ENCODE assay signal across 20 cellular contexts in genomic region chr7:124720195-124720594, GRCh38. TPM values are rescaled to one million over a fixed set of nuclear protein-coding genes. Genes with fewer than 3 reads are reported as not detected.
DNase-seq lines count a peak whose midpoint lies in the region; ATAC-seq, FAIRE-seq and TF ChIP-seq lines count a peak whose summit lies in the region.
"Had no signal": no experiment of that assay in that cellular context is flagged by ENCODE, and none has a peak within 500 bp of the region (broad histone marks: within the 10 kb centered on the region; RNA-seq: fewer than 3 reads in every experiment).

No MANE protein-coding gene starts in this region.

- no peak overlapping the region for H2AFZ ChIP-seq in GM23248
- H2AFZ ChIP-seq: hepatocyte had no signal

- ATAC-seq in A549, result peak in 1 of 2 experiments; percentile 37; a peak in 3 of 6 replicates
- no peak for ATAC-seq in natural killer cell
- ATAC-seq: activated CD8-positive, alpha-beta T cell treated with anti-CD3 and anti-CD28 coated beads for 36 hours; left ventricle myocardium superior; stimulated activated naive B cell treated with anti-CD40 and anti-IgM and Interleukin-4, amounts not matched to agents 10 μg/mL and 1 μg/mL and 100 μg/mL, for 72 hours had no signal

- WGBS in A549 (ENCODE audit: missing lambda C conversion rate), result 9% methylated on average over 1 of the region's 1 CpG
- WGBS in GM23248 (ENCODE audit: low coverage in 1 of 2, low lambda C conversion rate in 2 of 2, missing lambda C conversion rate in 2 of 2), 2 experiments, result 0 to 3% methylated on average over 1 of the region's 1 CpG

- H3K36me3 Mint-ChIP-seq in natural killer cell, result no peaks in the 10 kb centered on the region
- H3K36me3 Mint-ChIP-seq in activated naive CD4-positive, alpha-beta T cell treated with anti-CD3 and anti-CD28 coated beads, Interleukin-2, amount 10 ng/mL, durations not matched to agents 7 days and 5 days, result no peaks in the 10 kb centered on the region
- H3K36me3 Mint-ChIP-seq: stimulated activated naive B cell treated with anti-CD40 and anti-IgM and Interleukin-4, amounts not matched to agents 10 μg/mL and 1 μg/mL and 100 μg/mL, for 72 hours had no signal

- TF ChIP-seq POLR2A in A549 (IDR thresholded peaks at IDR 0.05; ENCODE audit: low read length), result no peak

- TF ChIP-seq RAD21 in A549 (conservative IDR thresholded peaks at IDR 0.05 in 1 of 2, IDR thresholded peaks at IDR 0.05 in 1 of 2), result no peak

- H3K27ac ChIP-seq in A549, result no peak overlapping the region
- H3K27ac ChIP-seq in GM23248, result no peak overlapping the region
- H3K27ac ChIP-seq: adrenal gland, esophagus squamous epithelium, hepatocyte had no signal

- CTCF ChIA-PET in A549 (lab: Yijun Ruan, JAX), result no interaction called here
- CTCF ChIA-PET in activated naive CD4-positive, alpha-beta T cell treated with anti-CD3 and anti-CD28 coated beads, Interleukin-2, amount 10 ng/mL, durations not matched to agents 7 days and 5 days (lab: Charles Lee), result no interaction called here

- no peaks in the 10 kb centered on the region for H3F3A ChIP-seq in GM23248 (ENCODE audit: insufficient read depth)

- H3K4me3 ChIP-seq in A549 (no peak overlapping the region), GM23248 (no peak overlapping the region)
- H3K4me3 ChIP-seq: adrenal gland, esophagus squamous epithelium, hepatocyte had no signal

- no peak for TF ChIP-seq EP300 in A549 (IDR thresholded peaks at IDR 0.05)

- H3K9me3 Mint-ChIP-seq in natural killer cell, result peaks cover 3 to 7% of the 10 kb centered on the region in 2 donors
- peaks cover 2% of the 10 kb centered on the region for H3K9me3 Mint-ChIP-seq in activated naive CD4-positive, alpha-beta T cell treated with anti-CD3 and anti-CD28 coated beads, Interleukin-2, amount 10 ng/mL, durations not matched to agents 7 days and 5 days

- H3K79me2 ChIP-seq in GM23248 (ENCODE audit: insufficient read depth), result no peaks in the 10 kb centered on the region
- H3K79me2 ChIP-seq: hepatocyte had no signal

- peaks cover 24% of the 10 kb centered on the region for H3K4me1 ChIP-seq in A549
- H3K4me1 ChIP-seq in GM23248 (ENCODE audit: insufficient read depth), result no peaks in the 10 kb centered on the region
- H3K4me1 ChIP-seq: adrenal gland, esophagus squamous epithelium had no signal

- no peaks in the 10 kb centered on the region for H3K27me3 ChIP-seq in GM23248 (replicated peaks; ENCODE audit: insufficient read depth)
- H3K27me3 ChIP-seq: adrenal gland, esophagus squamous epithelium, hepatocyte had no signal

- FAIRE-seq in A549 (lab: Jason Lieb, UNC), result no peak

- H3K4me3 Mint-ChIP-seq in natural killer cell, result no peak overlapping the region
- H3K4me3 Mint-ChIP-seq in activated naive CD4-positive, alpha-beta T cell treated with anti-CD3 and anti-CD28 coated beads, Interleukin-2, amount 10 ng/mL, durations not matched to agents 7 days and 5 days, result no peak overlapping the region
- H3K4me3 Mint-ChIP-seq: activated CD8-positive, alpha-beta T cell treated with anti-CD3 and anti-CD28 coated beads for 36 hours; dendritic cell treated with granulocyte-macrophage colony-stimulating factor and Interleukin-4, amounts not matched to agents 40 ng/mL and 50 ng/mL, for 4 days; stimulated activated naive B cell treated with anti-CD40 and anti-IgM and Interleukin-4, amounts not matched to agents 10 μg/mL and 1 μg/mL and 100 μg/mL, for 72 hours had no signal

- H4K20me1 ChIP-seq in GM23248 (ENCODE audit: insufficient read depth), result no peaks in the 10 kb centered on the region

- H3K27ac Mint-ChIP-seq in natural killer cell, result no peak overlapping the region
- H3K27ac Mint-ChIP-seq in activated naive CD4-positive, alpha-beta T cell treated with anti-CD3 and anti-CD28 coated beads, Interleukin-2, amount 10 ng/mL, durations not matched to agents 7 days and 5 days, result no peak overlapping the region
- H3K27ac Mint-ChIP-seq: activated CD8-positive, alpha-beta T cell treated with anti-CD3 and anti-CD28 coated beads for 36 hours; dendritic cell treated with granulocyte-macrophage colony-stimulating factor and Interleukin-4, amounts not matched to agents 40 ng/mL and 50 ng/mL, for 4 days; stimulated activated naive B cell treated with anti-CD40 and anti-IgM and Interleukin-4, amounts not matched to agents 10 μg/mL and 1 μg/mL and 100 μg/mL, for 72 hours had no signal

- POLR2A ChIA-PET in A549 (lab: Yijun Ruan, JAX), result no interaction called here

- H3K36me3 ChIP-seq in GM23248 (ENCODE audit: low read depth), result no peaks in the 10 kb centered on the region
- H3K36me3 ChIP-seq: adrenal gland, esophagus squamous epithelium had no signal

- intact Hi-C loops in natural killer cell (cut with micrococcal nuclease), result no loop called here

- H3K4me1 Mint-ChIP-seq in natural killer cell, result no peaks in the 10 kb centered on the region
- no peaks in the 10 kb centered on the region for H3K4me1 Mint-ChIP-seq in activated naive CD4-positive, alpha-beta T cell treated with anti-CD3 and anti-CD28 coated beads, Interleukin-2, amount 10 ng/mL, durations not matched to agents 7 days and 5 days
- H3K4me1 Mint-ChIP-seq: stimulated activated naive B cell treated with anti-CD40 and anti-IgM and Interleukin-4, amounts not matched to agents 10 μg/mL and 1 μg/mL and 100 μg/mL, for 72 hours had no signal

- DNase-seq in A549 (ENCODE audit: low read depth in 1 of 2, low spot score in 1 of 2) (peak in 1 of 2 experiments; percentile 64), HPDE6-E6E7 (ENCODE audit: extremely low spot score) (peak; percentile 7), astrocyte of the hippocampus (ENCODE audit: low read depth, low spot score) (peak; percentile 11), iris pigment epithelial cell (ENCODE audit: low read depth) (peak; percentile 94), natural killer cell (no peak), GM23248 (no peak)
- no peak for DNase-seq in activated CD8-positive, alpha-beta memory T cell treated with anti-CD3 and anti-CD28 coated beads, Interleukin-2, amount 50 U/mL, for 4 hours
- no peak for DNase-seq in activated naive CD4-positive, alpha-beta T cell treated with anti-CD3 and anti-CD28 coated beads, Interleukin-2, amount 10 ng/mL, durations not matched to agents 7 days and 5 days
- DNase-seq: activated CD8-positive, alpha-beta T cell treated with anti-CD3 and anti-CD28 coated beads for 36 hours; adrenal gland; COR-L47; esophagus squamous epithelium; KBM-7; left ventricle myocardium superior; NCI-H1105 treated with DMSO at 0.1 percent for 48 hours; NCI-H510A treated with DMSO at 0.1 percent for 48 hours; posterior cingulate gyrus; stimulated activated naive B cell treated with anti-CD40 and anti-IgM and Interleukin-4, amounts not matched to agents 10 μg/mL and 1 μg/mL and 100 μg/mL, for 72 hours had no signal

- H3K9me3 ChIP-seq in A549, result no peaks in the 10 kb centered on the region
- H3K9me3 ChIP-seq in GM23248 (ENCODE audit: low read depth), result no peaks in the 10 kb centered on the region
- H3K9me3 ChIP-seq: adrenal gland, esophagus squamous epithelium had no signal

- TF ChIP-seq CTCF in A549 (IDR thresholded peaks at IDR 0.05), result no peak
- TF ChIP-seq CTCF in natural killer cell (IDR thresholded peaks at IDR 0.05), result no peak

- no peaks in the 10 kb centered on the region; the same call in 1 of the 2 replicates for H3K9me2 ChIP-seq in GM23248 (ENCODE audit: insufficient read depth)

- H3K27me3 Mint-ChIP-seq in natural killer cell (ENCODE audit: low read depth in 2 of 2), result no peaks in the 10 kb centered on the region
- no peaks in the 10 kb centered on the region for H3K27me3 Mint-ChIP-seq in activated naive CD4-positive, alpha-beta T cell treated with anti-CD3 and anti-CD28 coated beads, Interleukin-2, amount 10 ng/mL, durations not matched to agents 7 days and 5 days
- H3K27me3 Mint-ChIP-seq: activated CD8-positive, alpha-beta T cell treated with anti-CD3 and anti-CD28 coated beads for 36 hours; dendritic cell treated with granulocyte-macrophage colony-stimulating factor and Interleukin-4, amounts not matched to agents 40 ng/mL and 50 ng/mL, for 4 days; stimulated activated naive B cell treated with anti-CD40 and anti-IgM and Interleukin-4, amounts not matched to agents 10 μg/mL and 1 μg/mL and 100 μg/mL, for 72 hours had no signal

- in situ Hi-C loops in GM23248 (cut with MboI), result no loop called here

- no peak overlapping the region for H3K9ac ChIP-seq in GM23248

- H3K4me2 ChIP-seq in A549, result no peak overlapping the region
- H3K4me2 ChIP-seq in GM23248 (ENCODE audit: unreplicated experiment), result no peak overlapping the region
- H3K4me2 ChIP-seq: hepatocyte had no signal

TF ChIP-seq in A549, 52 proteins besides CTCF, POLR2A, EP300 and RAD21:
- no peak for TF ChIP-seq FOSL2 (IDR thresholded peaks at IDR 0.05)
- TF ChIP-seq FOSL2 (CRISPR knock-in tag; IDR thresholded peaks at IDR 0.05), result 0 out of 2 replicates have a peak, but pooled peaks have one; percentile 12
- peak; percentile 36; the same call in 1 of the 2 replicates for TF ChIP-seq GATA3 (IDR thresholded peaks at IDR 0.05; ENCODE audit: borderline replicate concordance)
- no peak for TF ChIP-seq HOXB5 (CRISPR knock-in tag; IDR thresholded peaks at IDR 0.05)
- peak; percentile 36 to 85; a peak in 2 of 4 replicates for TF ChIP-seq CEBPB (IDR thresholded peaks at IDR 0.05)

RNA-seq across cellular contexts. Expression of gene GPR37, which starts 45.4 kb away (rescaled TPM):
- polyA plus RNA-seq in A549 (2011; rRNA removed) (0.35 and 1.3 TPM in 2 replicates), A549 (2017; fragmentation: RNase III; extraction: RNeasy Plus Mini Kit Qiagen cat#74134 plus additional on column Dnase treatment) (0.47 to 0.61 TPM (median 0.57 TPM) in 3 replicates), GM23248 (2016; fragmentation: Nextera tagmentation; extraction: Ambion mirVana) (not detected in 2 replicates)
- polyA plus RNA-seq in A549 (2012; cell fraction: cytosol; rRNA removed), result 0.17 and 0.30 TPM in 2 replicates
- 0.23 and 0.55 TPM in 2 replicates for polyA plus RNA-seq in A549 (2012; cell fraction: nucleus; rRNA removed)
- 1.3 and 1.4 TPM in 2 replicates for polyA minus RNA-seq in A549 (2011; rRNA and poly(A)+ RNA removed)
- total RNA-seq in natural killer cell, result not detected
- not detected in 2 replicates for total RNA-seq in GM23248 (2014; rRNA removed; shearing (Covaris generic))
- total RNA-seq: activated CD8-positive, alpha-beta T cell treated with anti-CD3 and anti-CD28 coated beads for 36 hours; left ventricle myocardium superior had no signal

Comparison
In these comparisons a context has a peak if more than half of its experiments do, and no peak if none do; other contexts are left out.
1. DNase-seq: peak in HPDE6-E6E7 (single experiment), astrocyte of the hippocampus (single experiment) and iris pigment epithelial cell (single experiment); none in natural killer cell (single experiment), GM23248 (single experiment), activated CD8-positive, alpha-beta memory T cell treated with anti-CD3 and anti-CD28 coated beads, Interleukin-2, amount 50 U/mL, for 4 hours (single experiment) and activated naive CD4-positive, alpha-beta T cell treated with anti-CD3 and anti-CD28 coated beads, Interleukin-2, amount 10 ng/mL, durations not matched to agents 7 days and 5 days (single experiment).